ENCODE assay signal across 19 cellular contexts in genomic region chr7:111043533-111043932, GRCh38. TPM values are rescaled to one million over a fixed set of nuclear protein-coding genes. Genes with fewer than 3 reads are reported as not detected.
DNase-seq lines count a peak whose midpoint lies in the region; ATAC-seq and TF ChIP-seq lines count a peak whose summit lies in the region.
"Had no signal": no experiment of that assay in that cellular context is flagged by ENCODE, and none has a peak within 500 bp of the region (broad histone marks: within the 10 kb centered on the region; RNA-seq: fewer than 3 reads in every experiment).

No MANE protein-coding gene starts in this region.

- TF ChIP-seq CTCF in RWPE1 (conservative IDR thresholded peaks at IDR 0.05; ENCODE audit: low read depth), result no peak
- no peak for TF ChIP-seq CTCF in endothelial cell (IDR thresholded peaks at IDR 0.05; ENCODE audit: unreplicated experiment)

- intact Hi-C loops in Right ventricle myocardium inferior (cut with DNase I), result no loop called here

- no peak overlapping the region for H3K27ac ChIP-seq in RWPE1
- H3K27ac ChIP-seq: epithelial cell of prostate, heart left ventricle, uterus had no signal

- no peak overlapping the region for H3K4me3 Mint-ChIP-seq in endothelial cell (ENCODE audit: unreplicated experiment)
- H3K4me3 Mint-ChIP-seq: H9; naive thymus-derived CD4-positive, alpha-beta T cell; T-cell had no signal

- H3K4me1 Mint-ChIP-seq in endothelial cell (ENCODE audit: unreplicated experiment), result no peaks in the 10 kb centered on the region

- no peaks in the 10 kb centered on the region for H3K36me3 Mint-ChIP-seq in endothelial cell (ENCODE audit: low read depth, unreplicated experiment)
- H3K36me3 Mint-ChIP-seq: T-cell had no signal

- CTCF ChIA-PET in RWPE1 (lab: Yijun Ruan, JAX), result no interaction called here

- no peaks in the 10 kb centered on the region for H3K9me3 Mint-ChIP-seq in endothelial cell (ENCODE audit: unreplicated experiment)
- H3K9me3 Mint-ChIP-seq: H9, T-cell had no signal

- no peak for DNase-seq in RWPE1 (ENCODE audit: low spot score)
- no peak for DNase-seq in endothelial cell (ENCODE audit: low spot score)
- no peak for DNase-seq in Right ventricle myocardium inferior (ENCODE audit: missing footprints)
- DNase-seq in activated CD4-positive, alpha-beta T cell treated with anti-CD3 and anti-CD28 coated beads for 48 hours, result no peak
- DNase-seq: activated CD4-positive, CD25-positive, alpha-beta regulatory T cell; activated CD8-positive, alpha-beta memory T cell treated with anti-CD3 and anti-CD28 coated beads, Interleukin-2, amount 50 U/mL, for 48 hours; DMS 273 treated with DMSO at 0.1 percent for 48 hours; H9; heart left ventricle; naive thymus-derived CD4-positive, alpha-beta T cell; stimulated activated CD4-positive, alpha-beta T cell treated with anti-CD3 and anti-CD28 coated beads, Interleukin-2, amount 100 ng/mL, for 48 hours; stimulated activated naive CD4-positive, alpha-beta T cell; T-cell; uterus had no signal

- H3K27ac Mint-ChIP-seq in endothelial cell (ENCODE audit: unreplicated experiment), result no peak overlapping the region
- H3K27ac Mint-ChIP-seq: H9; naive thymus-derived CD4-positive, alpha-beta T cell had no signal

- ATAC-seq in GM18508 (IDR thresholded peaks at IDR 0.05; ENCODE audit: insufficient read depth, unreplicated experiment) (peak; percentile 92), GM19452 (IDR thresholded peaks at IDR 0.05; ENCODE audit: unreplicated experiment) (peak; percentile 93), HG02840 (IDR thresholded peaks at IDR 0.05; ENCODE audit: low FRiP score, unreplicated experiment) (peak; percentile 87), HG03469 (IDR thresholded peaks at IDR 0.05; ENCODE audit: unreplicated experiment) (peak; percentile 79), Right ventricle myocardium inferior (no peak)
- ATAC-seq: heart left ventricle; naive thymus-derived CD4-positive, alpha-beta T cell; T-cell had no signal

- POLR2A ChIA-PET in RWPE1 (lab: Yijun Ruan, JAX; ENCODE audit: low non-redundant PET), result no interaction called here

- peaks cover 2% of the 10 kb centered on the region for H3K27me3 Mint-ChIP-seq in endothelial cell (ENCODE audit: unreplicated experiment)
- H3K27me3 Mint-ChIP-seq: naive thymus-derived CD4-positive, alpha-beta T cell; T-cell had no signal

RNA-seq across cellular contexts. Expression of gene LRRN3, which starts 47.4 kb away (rescaled TPM):
- total RNA-seq in endothelial cell (ENCODE audit: unreplicated experiment) (not detected), Right ventricle myocardium inferior (12.4 TPM)

Comparison
In these comparisons a context has a peak if more than half of its experiments do, and no peak if none do; other contexts are left out.
1. RNA of gene LRRN3, which starts 47.4 kb away (total RNA-seq): 12.4 TPM in Right ventricle myocardium inferior (single experiment); not detected in endothelial cell (single experiment); every median in the first group is over 10 times any median in the second.